Comparison of ENCODE assay signal across 29 cellular contexts in the genomic region with DNA sequence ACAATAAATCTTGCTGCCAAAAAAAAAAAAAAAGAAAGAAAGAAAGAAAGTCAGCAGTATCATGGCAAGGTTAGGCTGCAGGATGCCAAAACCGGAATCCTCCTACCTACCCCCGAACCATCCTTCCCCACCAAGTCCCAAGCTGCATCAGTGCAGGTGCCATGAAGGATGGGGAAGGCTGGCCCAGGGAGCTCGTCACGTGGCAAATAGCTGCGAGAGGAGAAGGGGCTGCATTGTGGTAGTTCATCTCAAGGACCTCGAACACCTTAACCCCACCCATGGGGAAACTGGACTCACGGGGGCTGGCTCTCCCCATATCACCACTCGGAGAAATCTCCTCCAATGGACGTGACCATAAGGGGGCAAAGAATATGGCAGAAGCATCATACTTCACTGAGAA.
"Had no signal": no experiment of that assay in that cellular context is flagged by ENCODE, and none has a peak within 500 bp of the region (broad histone marks: within the 10 kb centered on the region; RNA-seq: fewer than 3 reads in every experiment).

No MANE protein-coding gene starts in this region.

- H3K9me3 ChIP-seq: breast epithelium, colonic mucosa had no signal

- H3K36me3 Mint-ChIP-seq: activated CD4-positive, alpha-beta memory T cell treated with anti-CD3 and anti-CD28 coated beads for 36 hours; activated CD8-positive, alpha-beta memory T cell treated with anti-CD3 and anti-CD28 coated beads, Interleukin-2, amount 10 ng/mL, durations not matched to agents 7 days and 5 days; activated naive CD8-positive, alpha-beta T cell; brain had no signal

- H3K36me3 ChIP-seq: breast epithelium, cardiac muscle cell, colonic mucosa had no signal

- H3K27ac Mint-ChIP-seq: activated CD4-positive, alpha-beta memory T cell treated with anti-CD3 and anti-CD28 coated beads for 36 hours; activated CD4-positive, alpha-beta T cell treated with anti-CD3 and anti-CD28 coated beads for 36 hours; activated CD4-positive, alpha-beta T cell treated with anti-CD3 and anti-CD28 coated beads, Interleukin-2, amount 10 ng/mL, durations not matched to agents 24 days and 14 days; activated CD8-positive, alpha-beta memory T cell treated with anti-CD3 and anti-CD28 coated beads, Interleukin-2, amount 10 ng/mL, durations not matched to agents 7 days and 5 days; activated CD8-positive, alpha-beta T cell treated with anti-CD3 and anti-CD28 coated beads, Interleukin-2, amount 10 ng/mL, durations not matched to agents 7 days and 5 days; activated naive CD8-positive, alpha-beta T cell; activated T-helper 1 cell treated with anti-CD3 and anti-CD28 coated beads, Interleukin-12 subunit alpha, Interleukin-12 subunit beta, Interleukin-2, Interleukin-4 antibody, amounts not matched to agents 30 ng/mL and 10 ng/mL and 1 ng/mL, durations not matched to agents 14 hours and 24 hours and 36 hours; activated T-helper 2 cell treated with anti-CD3 and anti-CD28 coated beads, Interferon-gamma antibody, Interleukin-2, Interleukin-4, amounts not matched to agents 10 μg/mL and 5 μg/mL and 100 μg/mL, durations not matched to agents 14 hours and 24 hours and 36 hours; brain had no signal

- H3K27me3 Mint-ChIP-seq: activated CD4-positive, alpha-beta T cell treated with anti-CD3 and anti-CD28 coated beads, Interleukin-2, amount 10 ng/mL, durations not matched to agents 24 days and 14 days; activated CD8-positive, alpha-beta memory T cell treated with anti-CD3 and anti-CD28 coated beads, Interleukin-2, amount 10 ng/mL, durations not matched to agents 7 days and 5 days; brain had no signal

- H3K27ac ChIP-seq: breast epithelium, cardiac muscle cell, colonic mucosa had no signal

- H3K4me3 Mint-ChIP-seq: activated CD4-positive, alpha-beta memory T cell treated with anti-CD3 and anti-CD28 coated beads for 36 hours; activated CD4-positive, alpha-beta T cell treated with anti-CD3 and anti-CD28 coated beads for 36 hours; activated CD4-positive, alpha-beta T cell treated with anti-CD3 and anti-CD28 coated beads, Interleukin-2, amount 10 ng/mL, durations not matched to agents 24 days and 14 days; activated CD8-positive, alpha-beta memory T cell treated with anti-CD3 and anti-CD28 coated beads, Interleukin-2, amount 10 ng/mL, durations not matched to agents 7 days and 5 days; activated CD8-positive, alpha-beta T cell treated with anti-CD3 and anti-CD28 coated beads, Interleukin-2, amount 10 ng/mL, durations not matched to agents 7 days and 5 days; activated naive CD8-positive, alpha-beta T cell; activated T-helper 1 cell treated with anti-CD3 and anti-CD28 coated beads, Interleukin-12 subunit alpha, Interleukin-12 subunit beta, Interleukin-2, Interleukin-4 antibody, amounts not matched to agents 30 ng/mL and 10 ng/mL and 1 ng/mL, durations not matched to agents 14 hours and 24 hours and 36 hours; brain had no signal

- H3K9me3 Mint-ChIP-seq: activated CD4-positive, alpha-beta memory T cell treated with anti-CD3 and anti-CD28 coated beads for 36 hours; activated CD4-positive, alpha-beta T cell treated with anti-CD3 and anti-CD28 coated beads, Interleukin-2, amount 10 ng/mL, durations not matched to agents 24 days and 14 days; activated T-helper 1 cell treated with anti-CD3 and anti-CD28 coated beads, Interleukin-12 subunit alpha, Interleukin-12 subunit beta, Interleukin-2, Interleukin-4 antibody, amounts not matched to agents 30 ng/mL and 10 ng/mL and 1 ng/mL, durations not matched to agents 14 hours and 24 hours and 36 hours; activated T-helper 2 cell treated with anti-CD3 and anti-CD28 coated beads, Interferon-gamma antibody, Interleukin-2, Interleukin-4, amounts not matched to agents 10 μg/mL and 5 μg/mL and 100 μg/mL, durations not matched to agents 14 hours and 24 hours and 36 hours had no signal

- ATAC-seq: activated CD4-positive, alpha-beta T cell treated with anti-CD3 and anti-CD28 coated beads for 36 hours; activated CD8-positive, alpha-beta memory T cell treated with anti-CD3 and anti-CD28 coated beads, Interleukin-2, amount 10 ng/mL, durations not matched to agents 7 days and 5 days; activated CD8-positive, alpha-beta T cell treated with anti-CD3 and anti-CD28 coated beads, Interleukin-2, amount 10 ng/mL, durations not matched to agents 7 days and 5 days; esophagus mucosa had no signal

- H3K27me3 ChIP-seq: breast epithelium, cardiac muscle cell, colonic mucosa had no signal

- H3K4me1 ChIP-seq: breast epithelium, colonic mucosa had no signal

- DNase-seq: activated CD4-positive, alpha-beta memory T cell treated with anti-CD3 and anti-CD28 coated beads for 36 hours; activated CD4-positive, alpha-beta T cell treated with anti-CD3 and anti-CD28 coated beads for 36 hours; activated CD4-positive, alpha-beta T cell treated with anti-CD3 and anti-CD28 coated beads, Interleukin-2, amount 10 ng/mL, durations not matched to agents 24 days and 14 days; activated CD4-positive, CD25-positive, alpha-beta regulatory T cell; activated CD4-positive, CD25-positive, alpha-beta regulatory T cell treated with anti-CD3 and anti-CD28 coated beads, Interleukin-2, amount 50 U/mL, for 72 hours; activated CD8-positive, alpha-beta memory T cell treated with anti-CD3 and anti-CD28 coated beads, Interleukin-2, amount 10 ng/mL, durations not matched to agents 7 days and 5 days; activated CD8-positive, alpha-beta memory T cell treated with anti-CD3 and anti-CD28 coated beads, Interleukin-2, amount 50 U/mL, for 4 hours; activated CD8-positive, alpha-beta T cell treated with anti-CD3 and anti-CD28 coated beads, Interleukin-2, amount 10 ng/mL, durations not matched to agents 7 days and 5 days; activated gamma-delta T cell treated with Interleukin-2 at 50 U/mL for 16 hours; activated naive CD4-positive, alpha-beta T cell treated with anti-CD3 and anti-CD28 coated beads, Interleukin-2, amount 50 U/mL, for 16 hours; activated naive CD4-positive, alpha-beta T cell treated with Interleukin-2 at 50 U/mL for 16 hours; activated T-cell treated with anti-CD3 and anti-CD28 coated beads, Interleukin-2, amount 50 U/mL, for 1 hour; activated T-cell treated with anti-CD3 and anti-CD28 coated beads, Interleukin-2, amount 50 U/mL, for 48 hours; amygdala; aorta; central memory CD4-positive, alpha-beta T cell; cerebellar nuclear complex; colonic mucosa; effector CD8-positive, alpha-beta T cell; foreskin fibroblast; glutamatergic neuron; T-helper 2 cell had no signal

- H3K4me1 Mint-ChIP-seq: activated CD4-positive, alpha-beta T cell treated with anti-CD3 and anti-CD28 coated beads for 36 hours; activated CD4-positive, alpha-beta T cell treated with anti-CD3 and anti-CD28 coated beads, Interleukin-2, amount 10 ng/mL, durations not matched to agents 24 days and 14 days; activated CD8-positive, alpha-beta memory T cell treated with anti-CD3 and anti-CD28 coated beads, Interleukin-2, amount 10 ng/mL, durations not matched to agents 7 days and 5 days had no signal

- H3K4me3 ChIP-seq: breast epithelium, cardiac muscle cell, colonic mucosa had no signal
